ENCODE assay signal across 14 cellular contexts in genomic region chr6:15264412-15264811, GRCh38. TPM values are rescaled to one million over a fixed set of nuclear protein-coding genes. Genes with fewer than 3 reads are reported as not detected.
DNase-seq lines count a peak whose midpoint lies in the region; ATAC-seq and TF ChIP-seq lines count a peak whose summit lies in the region.
"Had no signal": no experiment of that assay in that cellular context is flagged by ENCODE, and none has a peak within 500 bp of the region (broad histone marks: within the 10 kb centered on the region; RNA-seq: fewer than 3 reads in every experiment).

No MANE protein-coding gene starts in this region.

- H3K27ac Mint-ChIP-seq in activated naive CD4-positive, alpha-beta T cell treated with anti-CD3 and anti-CD28 coated beads, Interleukin-2, amount 50 U/mL, for 24 hours = peak overlapping the region; percentile 32
- no peak overlapping the region for H3K27ac Mint-ChIP-seq in activated naive CD4-positive, alpha-beta T cell treated with anti-CD3 and anti-CD28 coated beads, Interleukin-2, amount 50 U/mL, for 72 hours
- H3K27ac Mint-ChIP-seq in activated T-helper 2 cell treated with anti-CD3 and anti-CD28 coated beads, Interferon-gamma antibody, Interleukin-2, Interleukin-4, amounts not matched to agents 10 μg/mL and 5 μg/mL and 100 μg/mL, durations not matched to agents 14 hours and 24 hours and 36 hours = peak overlapping the region; percentile 56

- H3K36me3 ChIP-seq in WERI-Rb-1 = no peaks in the 10 kb centered on the region; the same call in 1 of the 2 replicates
- H3K36me3 ChIP-seq: spleen, thyroid gland had no signal

- H3K27me3 ChIP-seq in layer of hippocampus (ENCODE audit: control insufficient read depth, insufficient read depth, low read length) = no peaks in the 10 kb centered on the region
- no peaks in the 10 kb centered on the region for H3K27me3 ChIP-seq in WERI-Rb-1 (ENCODE audit: insufficient read depth, low read depth, severe bottlenecking)
- H3K27me3 ChIP-seq: foreskin keratinocyte, spleen, thyroid gland had no signal

- no peak for ATAC-seq in activated naive CD4-positive, alpha-beta T cell treated with anti-CD3 and anti-CD28 coated beads, Interleukin-2, amount 50 U/mL, for 72 hours
- ATAC-seq: foreskin keratinocyte had no signal

- intact Hi-C loops in activated T-helper 2 cell treated with anti-CD3 and anti-CD28 coated beads, Interferon-gamma antibody, Interleukin-2, Interleukin-4, amounts not matched to agents 10 μg/mL and 5 μg/mL and 100 μg/mL, durations not matched to agents 14 hours and 24 hours and 36 hours (cut with micrococcal nuclease) = no loop called here

- no peak for DNase-seq in activated naive CD4-positive, alpha-beta T cell treated with anti-CD3 and anti-CD28 coated beads, Interleukin-2, amount 50 U/mL, for 72 hours (ENCODE audit: low spot score in 2 of 2)
- DNase-seq in activated T-helper 2 cell treated with anti-CD3 and anti-CD28 coated beads, Interferon-gamma antibody, Interleukin-2, Interleukin-4, amounts not matched to agents 10 μg/mL and 5 μg/mL and 100 μg/mL, durations not matched to agents 14 hours and 24 hours and 36 hours (ENCODE audit: low spot score) = no peak
- DNase-seq in substantia nigra (lab: John Stamatoyannopoulos, UW) (no peak), NCI-H1694 treated with DMSO at 0.1 percent for 48 hours (lab: John Stamatoyannopoulos, UW) (no peak), OCI-M2 (lab: John Stamatoyannopoulos, UW; ENCODE audit: unreplicated experiment) (no peak), WERI-Rb-1 (no peak)
- DNase-seq: foreskin keratinocyte, KBM-7, NCI-H1930, NCI-H774, spleen had no signal

- no peak for TF ChIP-seq CTCF in WERI-Rb-1 (IDR thresholded peaks at IDR 0.05; ENCODE audit: low read depth, low read length)

- H3K9me3 ChIP-seq in WERI-Rb-1 (ENCODE audit: severe bottlenecking) = no peaks in the 10 kb centered on the region
- H3K9me3 ChIP-seq: spleen, thyroid gland had no signal

- peaks cover 6% of the 10 kb centered on the region for H3K36me3 Mint-ChIP-seq in activated naive CD4-positive, alpha-beta T cell treated with anti-CD3 and anti-CD28 coated beads, Interleukin-2, amount 50 U/mL, for 24 hours
- peaks cover 0 to 31% of the 10 kb centered on the region in 2 donors for H3K36me3 Mint-ChIP-seq in activated naive CD4-positive, alpha-beta T cell treated with anti-CD3 and anti-CD28 coated beads, Interleukin-2, amount 50 U/mL, for 72 hours
- peaks cover 76% of the 10 kb centered on the region for H3K36me3 Mint-ChIP-seq in activated T-helper 2 cell treated with anti-CD3 and anti-CD28 coated beads, Interferon-gamma antibody, Interleukin-2, Interleukin-4, amounts not matched to agents 10 μg/mL and 5 μg/mL and 100 μg/mL, durations not matched to agents 14 hours and 24 hours and 36 hours (ENCODE audit: low read depth)

- peak overlapping the region; percentile 79 for H3K4me3 Mint-ChIP-seq in activated naive CD4-positive, alpha-beta T cell treated with anti-CD3 and anti-CD28 coated beads, Interleukin-2, amount 50 U/mL, for 24 hours
- peak overlapping the region; percentile 47 for H3K4me3 Mint-ChIP-seq in activated T-helper 2 cell treated with anti-CD3 and anti-CD28 coated beads, Interferon-gamma antibody, Interleukin-2, Interleukin-4, amounts not matched to agents 10 μg/mL and 5 μg/mL and 100 μg/mL, durations not matched to agents 14 hours and 24 hours and 36 hours (ENCODE audit: low read depth)

- peaks cover 95% of the 10 kb centered on the region for H3K4me1 Mint-ChIP-seq in activated naive CD4-positive, alpha-beta T cell treated with anti-CD3 and anti-CD28 coated beads, Interleukin-2, amount 50 U/mL, for 24 hours
- H3K4me1 Mint-ChIP-seq in activated T-helper 2 cell treated with anti-CD3 and anti-CD28 coated beads, Interferon-gamma antibody, Interleukin-2, Interleukin-4, amounts not matched to agents 10 μg/mL and 5 μg/mL and 100 μg/mL, durations not matched to agents 14 hours and 24 hours and 36 hours (ENCODE audit: low read depth) = peaks cover 89% of the 10 kb centered on the region

- H3K27ac ChIP-seq in layer of hippocampus (ENCODE audit: low read depth, low read length) (peak overlapping the region; percentile 77), substantia nigra (ENCODE audit: low read depth, low read length, poor library complexity, severe bottlenecking) (peak overlapping the region; percentile 68), WERI-Rb-1 (no peak overlapping the region)
- H3K27ac ChIP-seq: foreskin keratinocyte, thyroid gland had no signal

- H3K4me3 ChIP-seq in WERI-Rb-1 (ENCODE audit: low read depth, low read length) = no peak overlapping the region
- H3K4me3 ChIP-seq: spleen, thyroid gland had no signal

- H3K9me3 Mint-ChIP-seq in activated naive CD4-positive, alpha-beta T cell treated with anti-CD3 and anti-CD28 coated beads, Interleukin-2, amount 50 U/mL, for 24 hours = no peaks in the 10 kb centered on the region
- no peaks in the 10 kb centered on the region for H3K9me3 Mint-ChIP-seq in activated naive CD4-positive, alpha-beta T cell treated with anti-CD3 and anti-CD28 coated beads, Interleukin-2, amount 50 U/mL, for 72 hours
- H3K9me3 Mint-ChIP-seq in activated T-helper 2 cell treated with anti-CD3 and anti-CD28 coated beads, Interferon-gamma antibody, Interleukin-2, Interleukin-4, amounts not matched to agents 10 μg/mL and 5 μg/mL and 100 μg/mL, durations not matched to agents 14 hours and 24 hours and 36 hours = no peaks in the 10 kb centered on the region

- H3K27me3 Mint-ChIP-seq in activated naive CD4-positive, alpha-beta T cell treated with anti-CD3 and anti-CD28 coated beads, Interleukin-2, amount 50 U/mL, for 24 hours = no peaks in the 10 kb centered on the region
- H3K27me3 Mint-ChIP-seq in activated T-helper 2 cell treated with anti-CD3 and anti-CD28 coated beads, Interferon-gamma antibody, Interleukin-2, Interleukin-4, amounts not matched to agents 10 μg/mL and 5 μg/mL and 100 μg/mL, durations not matched to agents 14 hours and 24 hours and 36 hours (ENCODE audit: low read depth) = no peaks in the 10 kb centered on the region

RNA-seq across cellular contexts. Expression of gene JARID2, which starts 18.5 kb away (rescaled TPM):
- total RNA-seq in activated naive CD4-positive, alpha-beta T cell treated with anti-CD3 and anti-CD28 coated beads, Interleukin-2, amount 50 U/mL, for 72 hours = 10 to 100 TPM; 35.3 to 36.3 TPM
- total RNA-seq in activated T-helper 2 cell treated with anti-CD3 and anti-CD28 coated beads, Interferon-gamma antibody, Interleukin-2, Interleukin-4, amounts not matched to agents 10 μg/mL and 5 μg/mL and 100 μg/mL, durations not matched to agents 14 hours and 24 hours and 36 hours = 55.9 and 57.7 TPM in 2 replicates

Comparison
In these comparisons a context has a peak if more than half of its experiments do, and no peak if none do; other contexts are left out.
1. H3K27ac Mint-ChIP-seq: peak in activated naive CD4-positive, alpha-beta T cell treated with anti-CD3 and anti-CD28 coated beads, Interleukin-2, amount 50 U/mL, for 24 hours (single experiment) and activated T-helper 2 cell treated with anti-CD3 and anti-CD28 coated beads, Interferon-gamma antibody, Interleukin-2, Interleukin-4, amounts not matched to agents 10 μg/mL and 5 μg/mL and 100 μg/mL, durations not matched to agents 14 hours and 24 hours and 36 hours (single experiment); none in activated naive CD4-positive, alpha-beta T cell treated with anti-CD3 and anti-CD28 coated beads, Interleukin-2, amount 50 U/mL, for 72 hours (0 of 2).